Comparison of ENCODE assay signal across 8 cellular contexts in the genomic region with DNA sequence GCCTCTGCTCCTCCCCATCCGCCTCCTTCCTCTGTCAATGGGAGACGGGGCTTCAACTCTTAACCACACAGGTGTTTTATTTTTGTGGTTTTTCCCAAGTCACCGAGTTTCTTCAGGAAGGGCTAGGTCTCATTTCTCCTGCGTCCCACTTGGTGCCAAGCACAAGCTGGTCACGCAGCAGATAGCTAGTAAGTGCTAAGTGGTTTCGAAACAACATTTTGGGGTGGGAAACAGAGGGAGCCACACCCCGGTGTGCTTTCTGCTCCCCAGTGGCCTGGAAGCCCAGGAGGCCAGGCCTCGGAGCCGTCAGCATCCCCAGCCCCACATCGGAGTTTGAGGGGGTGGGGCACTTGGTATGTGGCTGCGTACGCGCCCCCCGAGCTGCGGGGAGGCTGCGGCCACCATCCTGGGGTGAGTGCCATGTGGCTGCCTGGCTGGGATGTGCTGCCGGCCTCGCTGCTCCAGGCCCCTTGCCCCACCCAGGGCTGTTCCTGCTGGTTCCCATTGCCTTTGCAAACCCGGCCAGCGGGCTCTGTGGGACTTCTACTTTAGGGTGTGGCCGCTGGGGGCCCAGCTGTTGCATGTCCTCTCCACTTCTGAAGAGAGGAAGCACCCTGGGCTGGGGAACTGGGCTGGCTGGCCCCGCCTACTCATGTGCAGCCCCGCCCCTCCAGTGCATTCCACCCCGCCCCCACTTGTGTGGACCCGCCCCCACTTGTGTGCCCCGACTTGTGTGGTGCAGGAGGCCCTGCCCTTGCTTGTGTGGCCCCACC. TPM values are rescaled to one million over a fixed set of nuclear protein-coding genes. Genes with fewer than 3 reads are reported as not detected.
DNase-seq lines count a peak whose midpoint lies in the region; FAIRE-seq and TF ChIP-seq lines count a peak whose summit lies in the region.

No MANE protein-coding gene starts in this region.

- TF ChIP-seq EP300 in suprapubic skin (IDR thresholded peaks at IDR 0.05) = no peak

- peaks cover 20% of the 10 kb centered on the region for H3K4me1 Mint-ChIP-seq in chondrocyte (ENCODE audit: low read depth)

- no peaks in the 10 kb centered on the region for H3K9me3 Mint-ChIP-seq in chondrocyte (ENCODE audit: low read depth)

- peaks cover 22% of the 10 kb centered on the region for H3K36me3 ChIP-seq in suprapubic skin
- H3K36me3 ChIP-seq in uterus = no peaks in the 10 kb centered on the region

- intact Hi-C loops in uterus (cut with DNase I; ENCODE audit: low total_unique reads) = loop anchor here (10.0 kb wide), 1 partner anchor 686 kb away; no protein-coding TSS in a partner anchor

- no peak for FAIRE-seq in GM12892 (lab: Jason Lieb, UNC)

- peaks cover 7% of the 10 kb centered on the region for H3K36me3 Mint-ChIP-seq in chondrocyte (ENCODE audit: low read depth)

- peak overlapping the region; percentile 84 for H3K27ac ChIP-seq in suprapubic skin
- no peak overlapping the region for H3K27ac ChIP-seq in uterus

- TF ChIP-seq CTCF in fibroblast of villous mesenchyme (IDR thresholded peaks at IDR 0.05; ENCODE audit: insufficient read depth, low read depth, low read length) (no peak), suprapubic skin (IDR thresholded peaks at IDR 0.05) (no peak), chondrocyte (IDR thresholded peaks at IDR 0.05) (no peak), uterus (IDR thresholded peaks at IDR 0.05) (no peak)

- H3K27me3 ChIP-seq in suprapubic skin = no peaks in the 10 kb centered on the region
- H3K27me3 ChIP-seq in uterus = no peaks in the 10 kb centered on the region

- H3K4me1 ChIP-seq in suprapubic skin (peaks cover 100% of the 10 kb centered on the region), uterus (peaks cover 3 to 11% of the 10 kb centered on the region in 2 donors)

- peak; percentile 53 for DNase-seq in NCI-H82 (lab: John Stamatoyannopoulos, UW)
- no peak for DNase-seq in NCI-H82 treated with DMSO at 0.1 percent for 48 hours (lab: John Stamatoyannopoulos, UW; ENCODE audit: unreplicated experiment)
- DNase-seq in UCSD-AML1 (lab: John Stamatoyannopoulos, UW; ENCODE audit: unreplicated experiment) = peak; percentile 36
- peak; percentile 87 for DNase-seq in fibroblast of villous mesenchyme (ENCODE audit: low read depth)
- peak; percentile 89 to 92 for DNase-seq in suprapubic skin (ENCODE audit: low spot score in 2 of 2)
- no peak for DNase-seq in chondrocyte (ENCODE audit: low spot score)
- no peak for DNase-seq in GM12892 (ENCODE audit: insufficient read length)
- DNase-seq in uterus = no peak

- no peak overlapping the region for H3K4me3 ChIP-seq in fibroblast of villous mesenchyme (ENCODE audit: low read depth, low read length)
- no peak overlapping the region for H3K4me3 ChIP-seq in suprapubic skin
- H3K4me3 ChIP-seq in uterus = no peak overlapping the region

- H3K27ac Mint-ChIP-seq in chondrocyte (ENCODE audit: unreplicated experiment) = no peak overlapping the region

- H3K27me3 Mint-ChIP-seq in chondrocyte (ENCODE audit: low read depth) = no peaks in the 10 kb centered on the region

- 45% methylated on average over 9 of the region's 26 CpGs for WGBS in suprapubic skin

- H3K9me3 ChIP-seq in suprapubic skin (no peaks in the 10 kb centered on the region), uterus (no peaks in the 10 kb centered on the region)

- no peak overlapping the region for H3K4me3 Mint-ChIP-seq in chondrocyte (ENCODE audit: unreplicated experiment)

- TF ChIP-seq POLR2A in suprapubic skin (IDR thresholded peaks at IDR 0.05) = no peak
- TF ChIP-seq POLR2A in GM12892 (IDR thresholded peaks at IDR 0.05; ENCODE audit: low read depth, low read length) = no peak
- TF ChIP-seq POLR2A in uterus (IDR thresholded peaks at IDR 0.05) = no peak

RNA-seq across cellular contexts. Expression of gene BAIAP2, which starts 55.6 kb away (rescaled TPM):
- total RNA-seq in fibroblast of villous mesenchyme (12.6 and 25.0 TPM in 2 replicates), suprapubic skin (100 to 1,000 TPM; 214 to 283 (median 260) TPM), chondrocyte (28.9 to 43.6 TPM (median 29.5 TPM) in 3 replicates), uterus (10 to 100 TPM; 16.5 to 70.7 (median 45.8) TPM)
- polyA plus RNA-seq in GM12892 (2012; ENCODE audit: missing spikeins) = 1.5 TPM

Comparison
In these comparisons a context has a peak if more than half of its experiments do, and no peak if none do; other contexts are left out.
1. DNase-seq: peak in NCI-H82 (single experiment), UCSD-AML1 (single experiment), fibroblast of villous mesenchyme (single experiment) and suprapubic skin (2 of 2); none in NCI-H82 treated with DMSO at 0.1 percent for 48 hours (single experiment), chondrocyte (single experiment), GM12892 (single experiment) and uterus (0 of 2).